Comparison of ENCODE assay signal across 24 cellular contexts in the genomic region with DNA sequence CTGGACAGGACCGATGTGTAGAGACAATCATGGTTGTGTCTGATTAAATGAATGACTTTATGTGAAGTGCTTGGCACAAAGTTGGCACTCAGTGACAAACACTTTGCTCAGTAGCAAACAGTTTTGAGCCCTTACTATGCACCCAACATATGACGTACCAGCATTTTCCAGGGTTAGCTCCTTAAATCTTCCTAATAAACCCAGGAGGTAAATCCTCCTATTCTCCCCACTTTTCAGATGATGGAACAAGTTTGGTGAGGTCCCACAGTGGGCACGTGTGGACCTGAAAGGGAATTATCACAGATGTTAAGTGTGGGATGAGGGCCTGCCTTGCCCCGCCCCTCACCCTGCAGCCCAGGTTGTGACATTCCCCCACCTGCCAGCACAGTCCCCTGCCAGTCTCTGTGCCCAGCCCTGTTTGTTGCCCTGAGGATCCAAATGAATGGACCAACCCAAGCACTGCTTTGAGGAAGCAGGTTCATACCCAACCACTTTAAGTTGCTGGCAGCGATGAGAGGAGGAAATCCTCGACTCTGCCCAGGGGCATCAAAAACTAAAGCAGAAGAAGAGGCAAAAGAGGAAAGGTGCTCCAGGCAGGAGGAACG. TPM values are rescaled to one million over a fixed set of nuclear protein-coding genes. Genes with fewer than 3 reads are reported as not detected.
A peak's percentile ranks its signal among the peaks of the same experiment; 100 is the strongest.
DNase-seq lines count a peak whose midpoint lies in the region; ATAC-seq, FAIRE-seq and TF ChIP-seq lines count a peak whose summit lies in the region.
"Had no signal": no experiment of that assay in that cellular context is flagged by ENCODE, and none has a peak within 500 bp of the region (broad histone marks: within the 10 kb centered on the region; RNA-seq: fewer than 3 reads in every experiment).

No MANE protein-coding gene starts in this region.

- H3K9ac ChIP-seq in HepG2 (ENCODE audit: insufficient read depth, low read depth, low read length), result no peak overlapping the region

- no peaks in the 10 kb centered on the region for H3K36me3 ChIP-seq in brain microvascular endothelial cell (replicated peaks)
- no peaks in the 10 kb centered on the region for H3K36me3 ChIP-seq in HepG2 (replicated peaks in 1 of 2; ENCODE audit: control insufficient read depth in 1 of 2, insufficient read depth in 2 of 2, low read length in 2 of 2)
- H3K36me3 ChIP-seq: BE2C, cardiac muscle cell, MG63, upper lobe of right lung had no signal

- POLR2A ChIA-PET in HepG2 (lab: Yijun Ruan, JAX), result interaction anchor here (0.9 to 1.5 kb wide), 3 partner anchors 38 to 43 kb away, joined by 3 read pairs; no protein-coding TSS in a partner anchor

- H3K9me3 ChIP-seq in HepG2 (ENCODE audit: low read length), result no peaks in the 10 kb centered on the region
- H3K9me3 ChIP-seq: BE2C, MG63, upper lobe of right lung had no signal

- H4K20me1 ChIP-seq in HepG2 (ENCODE audit: insufficient read depth, low read length), result no peaks in the 10 kb centered on the region

- intact Hi-C loops in left cardiac atrium (cut with DNase I) (no loop called here), left ventricle myocardium superior (cut with micrococcal nuclease) (no loop called here), HepG2 (cut with micrococcal nuclease; ENCODE audit: unreplicated experiment) (loop anchor here (10.0 kb wide), 1 partner anchor 51 kb away; no protein-coding TSS in a partner anchor)

- peak overlapping the region; percentile 58 for H3K4me2 ChIP-seq in HepG2 (ENCODE audit: low read depth, low read length)
- H3K4me2 ChIP-seq: GM23338 had no signal

- WGBS in HepG2 (ENCODE audit: low lambda C conversion rate), result 40% methylated on average over 7 of the region's 7 CpGs

- TF ChIP-seq EP300 in HepG2 (IDR thresholded peaks at IDR 0.05; ENCODE audit: low read depth in 2 of 2, low read length in 2 of 2) (no peak), HepG2 (CRISPR knock-in tag; IDR thresholded peaks at IDR 0.05; ENCODE audit: borderline replicate concordance) (no peak)

- DNase-seq in left cardiac atrium, result peak; percentile 12
- no peak for DNase-seq in left ventricle myocardium superior
- DNase-seq in brain microvascular endothelial cell, result no peak
- DNase-seq in HepG2 (ENCODE audit: low spot score), result no peak
- no peak for DNase-seq in urothelium cell line (ENCODE audit: low spot score)
- DNase-seq in central memory CD4-positive, alpha-beta T cell, result no peak
- no peak for DNase-seq in NCI-H226
- DNase-seq: activated naive CD4-positive, alpha-beta T cell; BE2C; NCI-H1436; NCI-H526 treated with DMSO at 0.1 percent for 48 hours; SHP77; upper lobe of right lung had no signal

- H3K27me3 ChIP-seq in brain microvascular endothelial cell (replicated peaks) (no peaks in the 10 kb centered on the region), HepG2 (ENCODE audit: control insufficient read depth in 1 of 2, insufficient read depth in 2 of 2, low read length in 2 of 2) (no peaks in the 10 kb centered on the region)
- H3K27me3 ChIP-seq: BE2C, MG63, upper lobe of right lung had no signal

- no peak for TF ChIP-seq CTCF in brain microvascular endothelial cell (IDR thresholded peaks at IDR 0.05; ENCODE audit: low read depth, low read length, missing control alignments)
- no peak for TF ChIP-seq CTCF in HepG2 (CRISPR knock-in tag; IDR thresholded peaks at IDR 0.05)

- no peak for FAIRE-seq in HepG2 (lab: Jason Lieb, UNC)
- peak; percentile 61 for FAIRE-seq in urothelium cell line (lab: Jason Lieb, UNC)
- FAIRE-seq: A204.1 had no signal

- no peaks in the 10 kb centered on the region for H3K79me2 ChIP-seq in HepG2 (ENCODE audit: insufficient read depth, low read length)

- TF ChIP-seq RAD21 in HepG2 (CRISPR knock-in tag; IDR thresholded peaks at IDR 0.05), result no peak

- H3K4me3 ChIP-seq in brain microvascular endothelial cell (ENCODE audit: low read depth, low read length) (no peak overlapping the region), HepG2 (replicated peaks in 1 of 3; ENCODE audit: insufficient read depth in 1 of 3, low read depth in 2 of 3, low read length in 3 of 3) (peak overlapping the region in 1 of 3 experiments; percentile 43; a peak in 1 of 6 replicates)
- H3K4me3 ChIP-seq: cardiac muscle cell, GM23338, MG63, upper lobe of right lung had no signal

- peak overlapping the region; percentile 20 for H3K27ac ChIP-seq in brain microvascular endothelial cell
- no peak overlapping the region for H3K27ac ChIP-seq in HepG2 (ENCODE audit: extremely low read length, insufficient read depth, low read length)
- H3K27ac ChIP-seq: cardiac muscle cell, upper lobe of right lung had no signal

- peaks cover 73% of the 10 kb centered on the region for H3K4me1 ChIP-seq in HepG2 (ENCODE audit: insufficient read depth, low read length)

- CTCF ChIA-PET in HepG2 (lab: Yijun Ruan, JAX; ENCODE audit: low intra/inter-chr PET ratio, low total read pairs), result no interaction called here

- ATAC-seq in left cardiac atrium, result no peak
- no peak for ATAC-seq in left ventricle myocardium superior
- no peak for ATAC-seq in HepG2
- ATAC-seq in HG02588 (IDR thresholded peaks at IDR 0.05; ENCODE audit: unreplicated experiment), result no peak
- ATAC-seq: GM23338 had no signal

- BruUV-seq in HepG2 (replicated peaks; lab: Mats Ljungman, UMichigan), result no TSS peak

- in situ Hi-C loops in brain microvascular endothelial cell (cut with HindIII; ENCODE audit: low pct_ligation_motif_present, low sequenced_read_pairs), result no loop called here
- in situ Hi-C loops in HepG2 (cut with HindIII; ENCODE audit: extremely low pct_ligation_motif_present, low pct_unique_long_range_greater_than_20kb), result no loop called here

- H2AFZ ChIP-seq in HepG2 (ENCODE audit: low read length), result no peak overlapping the region
- H2AFZ ChIP-seq: GM23338 had no signal

- TF ChIP-seq POLR2A in HepG2 (IDR thresholded peaks at IDR 0.05; ENCODE audit: insufficient read depth in 1 of 2, low read depth in 2 of 2, low read length in 2 of 2), result no peak

RNA-seq across cellular contexts. Expression of a gene that starts 6.6 kb away (rescaled TPM):
- 1 to 10 TPM; 7.7 to 9.2 TPM for total RNA-seq in left cardiac atrium
- 10.0 TPM for total RNA-seq in left ventricle myocardium superior
- total RNA-seq in HepG2 (2016; rRNA removed; fragmentation: Illumina TruSeq; extraction: Trizol), result 28.9 and 35.2 TPM in 2 replicates
- total RNA-seq in HepG2 (2016; cell fraction: cytosol; rRNA removed; fragmentation: Illumina TruSeq; extraction: Trizol; ENCODE audit: low read depth), result 3.9 and 4.1 TPM in 2 replicates
- 24.8 and 36.0 TPM in 2 replicates for total RNA-seq in HepG2 (2016; cell fraction: insoluble cytoplasmic fraction; rRNA removed; fragmentation: Illumina TruSeq; extraction: Trizol)
- total RNA-seq in HepG2 (2016; cell fraction: membrane; rRNA removed; fragmentation: Illumina TruSeq; extraction: Trizol), result 11.9 and 12.5 TPM in 2 replicates
- 17.8 and 21.3 TPM in 2 replicates for total RNA-seq in HepG2 (2016; cell fraction: nucleus; rRNA removed; fragmentation: Illumina TruSeq; extraction: Trizol)
- polyA plus RNA-seq in HepG2 (2011; rRNA removed), result 55.8 and 92.3 TPM in 2 replicates
- polyA plus RNA-seq in HepG2 (2011; cell fraction: cytosol; rRNA removed), result 52.6 and 75.1 TPM in 2 replicates
- 203 and 227 TPM in 2 replicates for polyA plus RNA-seq in HepG2 (2011; cell fraction: nucleus; rRNA removed)
- 46.8 and 57.2 TPM in 2 replicates for polyA plus RNA-seq in HepG2 (2012)
- 3.0 TPM in 2 replicates for polyA plus RNA-seq in HepG2 (2016; cell fraction: cytosol; fragmentation: Illumina TruSeq; extraction: Trizol; ENCODE audit: low read depth)
- polyA plus RNA-seq in HepG2 (2016; cell fraction: insoluble cytoplasmic fraction; fragmentation: Illumina TruSeq; extraction: Trizol; ENCODE audit: low read depth), result 28.5 and 30.3 TPM in 2 replicates
- polyA plus RNA-seq in HepG2 (2016; cell fraction: membrane; fragmentation: Illumina TruSeq; extraction: Trizol; ENCODE audit: low read depth), result 9.1 and 9.4 TPM in 2 replicates
- 42.1 and 44.8 TPM in 2 replicates for polyA plus RNA-seq in HepG2 (2016; cell fraction: nucleus; fragmentation: Illumina TruSeq; extraction: Trizol; ENCODE audit: insufficient read depth, low read depth)
- polyA minus RNA-seq in HepG2 (2011; rRNA and poly(A)+ RNA removed; ENCODE audit: low replicate concordance), result 15.9 and 164 TPM in 2 replicates
- 61.5 and 72.6 TPM in 2 replicates for polyA minus RNA-seq in HepG2 (2011; cell fraction: cytosol; rRNA and poly(A)+ RNA removed)
- polyA minus RNA-seq in HepG2 (2011; cell fraction: nucleus; rRNA and poly(A)+ RNA removed), result 31.9 and 42.5 TPM in 2 replicates
- total RNA-seq: activated CD4-positive, alpha-beta T cell treated with anti-CD3 and anti-CD28 coated beads for 36 hours; T-helper 1 cell treated with Interleukin-12 subunit alpha and Interleukin-12 subunit beta and Interleukin-4 antibody, amounts not matched to agents 30 ng/mL and 1 ng/mL, for 36 hours had no signal

RNA-seq across cellular contexts. Expression of a gene that starts 34.4 kb away (rescaled TPM):
- total RNA-seq in left cardiac atrium (10 to 100 TPM; 20.9 to 44.6 TPM), left ventricle myocardium superior (14.6 TPM), HepG2 (2016; rRNA removed; fragmentation: Illumina TruSeq; extraction: Trizol) (25.4 and 29.5 TPM in 2 replicates)
- total RNA-seq in HepG2 (2016; cell fraction: cytosol; rRNA removed; fragmentation: Illumina TruSeq; extraction: Trizol; ENCODE audit: low read depth), result 19.5 and 29.1 TPM in 2 replicates
- 20.9 and 29.7 TPM in 2 replicates for total RNA-seq in HepG2 (2016; cell fraction: insoluble cytoplasmic fraction; rRNA removed; fragmentation: Illumina TruSeq; extraction: Trizol)
- total RNA-seq in HepG2 (2016; cell fraction: membrane; rRNA removed; fragmentation: Illumina TruSeq; extraction: Trizol), result 44.9 and 63.7 TPM in 2 replicates
- total RNA-seq in HepG2 (2016; cell fraction: nucleus; rRNA removed; fragmentation: Illumina TruSeq; extraction: Trizol), result 15.7 and 18.6 TPM in 2 replicates
- polyA plus RNA-seq in HepG2 (2011; rRNA removed), result 17.1 and 26.7 TPM in 2 replicates
- polyA plus RNA-seq in HepG2 (2011; cell fraction: cytosol; rRNA removed), result 13.8 and 17.6 TPM in 2 replicates
- polyA plus RNA-seq in HepG2 (2011; cell fraction: nucleus; rRNA removed), result 37.8 and 38.3 TPM in 2 replicates
- 45.1 and 72.3 TPM in 2 replicates for polyA plus RNA-seq in HepG2 (2012)
- polyA plus RNA-seq in HepG2 (2016; cell fraction: cytosol; fragmentation: Illumina TruSeq; extraction: Trizol; ENCODE audit: low read depth), result 49.0 and 73.1 TPM in 2 replicates
- polyA plus RNA-seq in HepG2 (2016; cell fraction: insoluble cytoplasmic fraction; fragmentation: Illumina TruSeq; extraction: Trizol; ENCODE audit: low read depth), result 53.9 and 76.0 TPM in 2 replicates
- 99.7 and 119 TPM in 2 replicates for polyA plus RNA-seq in HepG2 (2016; cell fraction: membrane; fragmentation: Illumina TruSeq; extraction: Trizol; ENCODE audit: low read depth)
- polyA plus RNA-seq in HepG2 (2016; cell fraction: nucleus; fragmentation: Illumina TruSeq; extraction: Trizol; ENCODE audit: insufficient read depth, low read depth), result 54.3 and 56.0 TPM in 2 replicates
- 12.0 and 24.2 TPM in 2 replicates for polyA minus RNA-seq in HepG2 (2011; rRNA and poly(A)+ RNA removed; ENCODE audit: low replicate concordance)
- polyA minus RNA-seq in HepG2 (2011; cell fraction: cytosol; rRNA and poly(A)+ RNA removed), result 20.7 and 21.6 TPM in 2 replicates
- 12.2 and 15.4 TPM in 2 replicates for polyA minus RNA-seq in HepG2 (2011; cell fraction: nucleus; rRNA and poly(A)+ RNA removed)

RNA-seq across cellular contexts. Expression of a gene that starts 39.7 kb away (rescaled TPM):
- total RNA-seq in left cardiac atrium, result 10 to 100 TPM; 14.1 to 17.4 TPM
- total RNA-seq in left ventricle myocardium superior, result 13.9 TPM
- total RNA-seq in HepG2 (2016; rRNA removed; fragmentation: Illumina TruSeq; extraction: Trizol), result 1.0 and 1.1 TPM in 2 replicates
- 0.35 and 1.1 TPM in 2 replicates for total RNA-seq in HepG2 (2016; cell fraction: cytosol; rRNA removed; fragmentation: Illumina TruSeq; extraction: Trizol; ENCODE audit: low read depth)
- 0.55 and 0.80 TPM in 2 replicates for total RNA-seq in HepG2 (2016; cell fraction: insoluble cytoplasmic fraction; rRNA removed; fragmentation: Illumina TruSeq; extraction: Trizol)
- 1.4 and 1.9 TPM in 2 replicates for total RNA-seq in HepG2 (2016; cell fraction: membrane; rRNA removed; fragmentation: Illumina TruSeq; extraction: Trizol)
- 0.56 and 1.6 TPM in 2 replicates for total RNA-seq in HepG2 (2016; cell fraction: nucleus; rRNA removed; fragmentation: Illumina TruSeq; extraction: Trizol)
- polyA plus RNA-seq in HepG2 (2011; rRNA removed), result 11.7 and 19.8 TPM in 2 replicates
- polyA plus RNA-seq in HepG2 (2011; cell fraction: cytosol; rRNA removed), result 15.3 and 15.7 TPM in 2 replicates
- polyA plus RNA-seq in HepG2 (2011; cell fraction: nucleus; rRNA removed), result 37.0 and 46.6 TPM in 2 replicates
- 14.5 and 20.0 TPM in 2 replicates for polyA plus RNA-seq in HepG2 (2012)
- polyA plus RNA-seq in HepG2 (2016; cell fraction: cytosol; fragmentation: Illumina TruSeq; extraction: Trizol; ENCODE audit: low read depth), result 0.79 and 0.97 TPM in 2 replicates
- polyA plus RNA-seq in HepG2 (2016; cell fraction: insoluble cytoplasmic fraction; fragmentation: Illumina TruSeq; extraction: Trizol; ENCODE audit: low read depth), result 0.81 and 0.93 TPM in 2 replicates
- 1.1 and 1.3 TPM in 2 replicates for polyA plus RNA-seq in HepG2 (2016; cell fraction: membrane; fragmentation: Illumina TruSeq; extraction: Trizol; ENCODE audit: low read depth)
- polyA plus RNA-seq in HepG2 (2016; cell fraction: nucleus; fragmentation: Illumina TruSeq; extraction: Trizol; ENCODE audit: insufficient read depth, low read depth), result 1.3 and 4.5 TPM in 2 replicates
- 0.77 and 12.5 TPM in 2 replicates for polyA minus RNA-seq in HepG2 (2011; rRNA and poly(A)+ RNA removed; ENCODE audit: low replicate concordance)
- 3.2 and 6.1 TPM in 2 replicates for polyA minus RNA-seq in HepG2 (2011; cell fraction: cytosol; rRNA and poly(A)+ RNA removed)
- 6.1 and 9.8 TPM in 2 replicates for polyA minus RNA-seq in HepG2 (2011; cell fraction: nucleus; rRNA and poly(A)+ RNA removed)

RNA-seq across cellular contexts. Expression of a gene that starts 54.0 kb away (rescaled TPM):
- total RNA-seq in left cardiac atrium (not detected), left ventricle myocardium superior (not detected), HepG2 (2016; rRNA removed; fragmentation: Illumina TruSeq; extraction: Trizol) (43.4 and 56.0 TPM in 2 replicates)
- total RNA-seq in HepG2 (2016; cell fraction: cytosol; rRNA removed; fragmentation: Illumina TruSeq; extraction: Trizol; ENCODE audit: low read depth), result 30.8 and 33.0 TPM in 2 replicates
- total RNA-seq in HepG2 (2016; cell fraction: insoluble cytoplasmic fraction; rRNA removed; fragmentation: Illumina TruSeq; extraction: Trizol), result 39.7 and 64.4 TPM in 2 replicates
- total RNA-seq in HepG2 (2016; cell fraction: membrane; rRNA removed; fragmentation: Illumina TruSeq; extraction: Trizol), result 19.3 and 21.2 TPM in 2 replicates
- total RNA-seq in HepG2 (2016; cell fraction: nucleus; rRNA removed; fragmentation: Illumina TruSeq; extraction: Trizol), result 9.7 and 10.9 TPM in 2 replicates
- polyA plus RNA-seq in HepG2 (2011; rRNA removed), result 32.5 and 56.1 TPM in 2 replicates
- polyA plus RNA-seq in HepG2 (2011; cell fraction: cytosol; rRNA removed), result 32.1 and 47.7 TPM in 2 replicates
- 5.1 and 7.9 TPM in 2 replicates for polyA plus RNA-seq in HepG2 (2011; cell fraction: nucleus; rRNA removed)
- 54.6 and 60.7 TPM in 2 replicates for polyA plus RNA-seq in HepG2 (2012)
- polyA plus RNA-seq in HepG2 (2016; cell fraction: cytosol; fragmentation: Illumina TruSeq; extraction: Trizol; ENCODE audit: low read depth), result 30.1 and 38.1 TPM in 2 replicates
- 59.5 and 62.8 TPM in 2 replicates for polyA plus RNA-seq in HepG2 (2016; cell fraction: insoluble cytoplasmic fraction; fragmentation: Illumina TruSeq; extraction: Trizol; ENCODE audit: low read depth)
- polyA plus RNA-seq in HepG2 (2016; cell fraction: membrane; fragmentation: Illumina TruSeq; extraction: Trizol; ENCODE audit: low read depth), result 14.5 and 18.2 TPM in 2 replicates
- 20.3 and 23.8 TPM in 2 replicates for polyA plus RNA-seq in HepG2 (2016; cell fraction: nucleus; fragmentation: Illumina TruSeq; extraction: Trizol; ENCODE audit: insufficient read depth, low read depth)
- polyA minus RNA-seq in HepG2 (2011; rRNA and poly(A)+ RNA removed; ENCODE audit: low replicate concordance), result 3.2 TPM in 1 of 2 replicates, not detected in the other
- 2.0 TPM in 2 replicates for polyA minus RNA-seq in HepG2 (2011; cell fraction: cytosol; rRNA and poly(A)+ RNA removed)
- polyA minus RNA-seq in HepG2 (2011; cell fraction: nucleus; rRNA and poly(A)+ RNA removed), result 1.9 TPM in 1 of 2 replicates, not detected in the other
- total RNA-seq: activated CD4-positive, alpha-beta T cell treated with anti-CD3 and anti-CD28 coated beads for 36 hours; activated CD8-positive, alpha-beta memory T cell treated with anti-CD3 and anti-CD28 coated beads for 36 hours; activated T-cell treated with anti-CD3 and anti-CD28 coated beads, Interleukin-2, amount 50 U/mL, for 4 hours; cardiac muscle cell; GM23338; kidney epithelial cell; myocyte had no signal
- polyA plus RNA-seq: cardiac muscle cell, GM23338 had no signal
